10 cellular contexts compared by ENCODE assay signal in genomic region chr2:38409904-38410167, GRCh38. TPM values are rescaled to one million over a fixed set of nuclear protein-coding genes. Genes with fewer than 3 reads are reported as not detected.
DNase-seq lines count a peak whose midpoint lies in the region; ATAC-seq and TF ChIP-seq lines count a peak whose summit lies in the region.
"Had no signal": no experiment of that assay in that cellular context is flagged by ENCODE, and none has a peak within 500 bp of the region (broad histone marks: within the 10 kb centered on the region; RNA-seq: fewer than 3 reads in every experiment).

No MANE protein-coding gene starts in this region.

- DNase-seq in lower lobe of right lung (no peak), DMS114 treated with DMSO at 0.1 percent for 48 hours (lab: John Stamatoyannopoulos, UW; ENCODE audit: unreplicated experiment) (no peak), glomerular visceral epithelial cell (ENCODE audit: extremely low spot score) (no peak), cortex of kidney (lab: John Stamatoyannopoulos, UW) (no peak)
- no peak for DNase-seq in activated naive CD4-positive, alpha-beta T cell treated with anti-CD3 and anti-CD28 coated beads, Interleukin-2, amount 10 ng/mL, durations not matched to agents 7 days and 5 days
- DNase-seq: activated CD4-positive, CD25-positive, alpha-beta regulatory T cell treated with anti-CD3 and anti-CD28 coated beads, Interleukin-2, amount 50 U/mL, for 72 hours; C1 segment of cervical spinal cord had no signal

- intact Hi-C loops in lower lobe of right lung (cut with DNase I) = no loop called here

- H3K27ac Mint-ChIP-seq in activated naive CD4-positive, alpha-beta T cell treated with anti-CD3 and anti-CD28 coated beads, Interleukin-2, amount 10 ng/mL, durations not matched to agents 7 days and 5 days = no peak overlapping the region

- peaks cover 9% of the 10 kb centered on the region for H3K9me3 ChIP-seq in lower lobe of right lung

- CTCF ChIA-PET in activated naive CD4-positive, alpha-beta T cell treated with anti-CD3 and anti-CD28 coated beads, Interleukin-2, amount 10 ng/mL, durations not matched to agents 7 days and 5 days (lab: Charles Lee) = no interaction called here

- peak overlapping the region; percentile 86 for H3K27ac ChIP-seq in lower lobe of right lung

- H3K27me3 ChIP-seq in lower lobe of right lung (ENCODE audit: low read depth) = no peaks in the 10 kb centered on the region

- no peak overlapping the region for H3K4me3 Mint-ChIP-seq in activated naive CD4-positive, alpha-beta T cell treated with anti-CD3 and anti-CD28 coated beads, Interleukin-2, amount 10 ng/mL, durations not matched to agents 7 days and 5 days

- ATAC-seq in GM18867 (IDR thresholded peaks at IDR 0.05; ENCODE audit: unreplicated experiment) (peak; percentile 27), GM21723 (IDR thresholded peaks at IDR 0.05; ENCODE audit: unreplicated experiment) (peak; percentile 29), HG03439 (IDR thresholded peaks at IDR 0.05; ENCODE audit: unreplicated experiment) (peak; percentile 36), lower lobe of right lung (no peak)

- peaks cover 16% of the 10 kb centered on the region for H3K9me3 Mint-ChIP-seq in activated naive CD4-positive, alpha-beta T cell treated with anti-CD3 and anti-CD28 coated beads, Interleukin-2, amount 10 ng/mL, durations not matched to agents 7 days and 5 days

- no peak for TF ChIP-seq CTCF in lower lobe of right lung (IDR thresholded peaks at IDR 0.05)

- no peak overlapping the region for H3K4me3 ChIP-seq in lower lobe of right lung

- no peaks in the 10 kb centered on the region for H3K4me1 Mint-ChIP-seq in activated naive CD4-positive, alpha-beta T cell treated with anti-CD3 and anti-CD28 coated beads, Interleukin-2, amount 10 ng/mL, durations not matched to agents 7 days and 5 days

- H3K36me3 Mint-ChIP-seq in activated naive CD4-positive, alpha-beta T cell treated with anti-CD3 and anti-CD28 coated beads, Interleukin-2, amount 10 ng/mL, durations not matched to agents 7 days and 5 days = no peaks in the 10 kb centered on the region

- H3K4me1 ChIP-seq in lower lobe of right lung = peaks cover 43% of the 10 kb centered on the region

- H3K36me3 ChIP-seq in lower lobe of right lung = no peaks in the 10 kb centered on the region

- H3K27me3 Mint-ChIP-seq in activated naive CD4-positive, alpha-beta T cell treated with anti-CD3 and anti-CD28 coated beads, Interleukin-2, amount 10 ng/mL, durations not matched to agents 7 days and 5 days = peaks cover 23% of the 10 kb centered on the region

RNA-seq across cellular contexts. Expression of gene ATL2, which starts 32.8 kb away (rescaled TPM):
- total RNA-seq in lower lobe of right lung = 62.6 TPM

Comparison
In these comparisons a context has a peak if more than half of its experiments do, and no peak if none do; other contexts are left out.
1. ATAC-seq: peak in GM18867 (single experiment), GM21723 (single experiment) and HG03439 (single experiment); none in lower lobe of right lung (0 of 2).